In genomic region chr1:9097947-9098705, GRCh38 we compare ENCODE assay signal across 21 cellular contexts. TPM values are rescaled to one million over a fixed set of nuclear protein-coding genes. Genes with fewer than 3 reads are reported as not detected.
"Had no signal": no experiment of that assay in that cellular context is flagged by ENCODE, and none has a peak within 500 bp of the region (broad histone marks: within the 10 kb centered on the region; RNA-seq: fewer than 3 reads in every experiment).

No MANE protein-coding gene starts in this region.

- ATAC-seq: pancreas, T-cell had no signal

- H3K27me3 ChIP-seq: ascending aorta, cardiac muscle cell, pancreas, right lobe of liver, uterus had no signal

- H3K36me3 ChIP-seq: pancreas, thoracic aorta, uterus had no signal

- H3K4me1 ChIP-seq: ascending aorta, pancreas, uterus had no signal

- H3K27ac ChIP-seq: ascending aorta, cardiac muscle cell, pancreas, right lobe of liver, thoracic aorta, uterus had no signal

- H3K4me3 ChIP-seq: ascending aorta, cardiac muscle cell, pancreas, right lobe of liver, thoracic aorta, uterus had no signal

- FAIRE-seq: endothelial cell of umbilical vein, islet of Langerhans, pancreas had no signal

- H3K9me3 ChIP-seq: ascending aorta, pancreas, right lobe of liver, uterus had no signal

- DNase-seq: activated CD4-positive, alpha-beta T cell treated with anti-CD3 and anti-CD28 coated beads for 4 hours; activated CD4-positive, alpha-beta T cell treated with anti-CD3 and anti-CD28 coated beads, Interleukin-2, amount 50 U/mL, for 4 hours; activated CD4-positive, CD25-positive, alpha-beta regulatory T cell; activated CD8-positive, alpha-beta memory T cell treated with anti-CD3 and anti-CD28 coated beads for 24 hours; activated gamma-delta T cell; activated naive CD4-positive, alpha-beta T cell treated with anti-CD3 and anti-CD28 coated beads, Interleukin-2, amount 10 ng/mL, durations not matched to agents 7 days and 5 days; activated naive CD8-positive, alpha-beta T cell treated with anti-CD3 and anti-CD28 coated beads, Interleukin-2, amount 10 ng/mL, durations not matched to agents 7 days and 5 days; cortex of kidney; foreskin melanocyte; naive B cell; nephron progenitor cell; pancreas; right lobe of liver; stimulated activated CD4-positive, alpha-beta T cell treated with anti-CD3 and anti-CD28 coated beads, Interleukin-2, amount 100 ng/mL, for 48 hours; T-cell; uterus had no signal

RNA-seq across cellular contexts. Expression of gene SLC2A5, which starts 28.7 kb away (rescaled TPM):
- total RNA-seq: activated naive CD8-positive, alpha-beta T cell treated with anti-CD3 and anti-CD28 coated beads, Interleukin-2, amount 10 ng/mL, durations not matched to agents 7 days and 5 days; cardiac muscle cell; endothelial cell of umbilical vein had no signal
- polyA plus RNA-seq: cardiac muscle cell, endothelial cell of umbilical vein had no signal
